ENCODE assay signal across 1 cellular context in the genomic region with DNA sequence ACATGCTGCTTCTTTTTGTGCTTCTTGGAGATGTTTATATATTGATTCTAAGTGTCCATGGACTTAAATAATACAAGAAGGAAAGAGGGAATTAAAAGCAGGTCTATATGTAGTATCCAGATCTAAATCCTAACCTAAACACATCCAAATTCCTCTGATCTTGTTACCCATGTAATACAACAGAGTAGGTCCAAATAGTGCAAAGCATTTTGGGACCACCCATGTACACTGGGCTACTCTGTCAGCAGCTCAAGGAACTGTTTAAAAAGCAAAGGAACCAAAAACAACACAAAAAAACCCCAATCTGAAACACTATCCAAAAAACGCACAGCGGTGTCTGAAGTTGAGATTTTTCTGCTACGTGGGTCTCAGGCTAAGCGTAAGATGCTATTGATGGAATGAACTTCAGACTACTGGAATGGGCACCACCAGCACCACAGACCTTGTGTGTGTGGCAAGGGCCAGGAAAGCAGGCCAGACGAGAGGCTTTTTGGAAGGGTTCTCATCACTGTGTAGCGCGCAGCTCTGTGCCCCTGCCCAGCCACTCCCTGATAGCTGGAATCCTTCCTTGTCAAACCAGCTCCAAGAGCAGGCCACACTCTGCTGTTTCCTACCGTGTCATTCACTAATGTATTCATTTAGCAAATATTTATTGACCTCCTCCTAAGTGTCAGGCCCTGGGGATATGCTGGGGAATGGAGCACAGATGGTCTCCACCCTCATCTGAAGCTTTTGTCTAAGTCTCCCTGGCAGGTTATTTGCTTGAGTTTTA.
TF ChIP-seq lines count a peak whose summit lies in the region.

No MANE protein-coding gene starts in this region.

TF ChIP-seq in WTC11, 78 proteins besides CTCF, POLR2A, EP300 and RAD21 (continued from another document):
- TF ChIP-seq, protein P1, sequence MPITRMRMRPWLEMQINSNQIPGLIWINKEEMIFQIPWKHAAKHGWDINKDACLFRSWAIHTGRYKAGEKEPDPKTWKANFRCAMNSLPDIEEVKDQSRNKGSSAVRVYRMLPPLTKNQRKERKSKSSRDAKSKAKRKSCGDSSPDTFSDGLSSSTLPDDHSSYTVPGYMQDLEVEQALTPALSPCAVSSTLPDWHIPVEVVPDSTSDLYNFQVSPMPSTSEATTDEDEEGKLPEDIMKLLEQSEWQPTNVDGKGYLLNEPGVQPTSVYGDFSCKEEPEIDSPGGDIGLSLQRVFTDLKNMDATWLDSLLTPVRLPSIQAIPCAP (CRISPR knock-in tag; IDR thresholded peaks at IDR 0.05) = no peak
- no peak for TF ChIP-seq ZNF671 (CRISPR knock-in tag; IDR thresholded peaks at IDR 0.05)
- TF ChIP-seq RORB (CRISPR knock-in tag; IDR thresholded peaks at IDR 0.05) = no peak
- TF ChIP-seq NR2C2 (CRISPR knock-in tag; IDR thresholded peaks at IDR 0.05) = no peak
